17 cellular contexts compared by ENCODE assay signal in the genomic region with DNA sequence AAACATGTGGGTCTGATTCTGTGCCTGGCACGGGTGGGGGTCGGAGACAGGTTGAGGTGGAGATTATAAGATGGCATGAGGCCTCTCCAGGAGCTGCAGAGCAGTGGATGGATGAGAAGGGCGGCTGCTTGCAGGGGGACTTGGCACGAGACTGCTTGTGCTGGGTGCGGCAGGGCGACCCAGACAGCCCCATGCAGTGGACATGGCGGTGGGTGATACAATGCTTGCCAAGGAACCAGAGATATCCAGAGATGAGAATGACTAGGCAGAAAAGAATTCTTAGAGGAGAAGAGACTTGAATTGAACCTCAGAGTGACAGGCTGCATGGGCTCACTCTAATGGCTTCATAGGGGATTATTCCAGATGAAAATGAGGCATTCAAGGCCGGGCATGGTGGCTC.
DNase-seq lines count a peak whose midpoint lies in the region; ATAC-seq and TF ChIP-seq lines count a peak whose summit lies in the region.
"Had no signal": no experiment of that assay in that cellular context is flagged by ENCODE, and none has a peak within 500 bp of the region (broad histone marks: within the 10 kb centered on the region; RNA-seq: fewer than 3 reads in every experiment).

No MANE protein-coding gene starts in this region.

- no peak overlapping the region for H2BK15ac ChIP-seq in mesenchymal stem cell (ENCODE audit: low read depth, poor library complexity, severe bottlenecking)

- no peak overlapping the region for H3K23ac ChIP-seq in mesenchymal stem cell (ENCODE audit: low read length in 2 of 2)

- no peak overlapping the region for H2BK12ac ChIP-seq in mesenchymal stem cell (ENCODE audit: low read length in 2 of 2)

- H3K4me3 ChIP-seq in mesenchymal stem cell (ENCODE audit: insufficient read depth in 1 of 2, low read depth in 1 of 2, low read length in 2 of 2), result no peak overlapping the region
- H3K4me3 ChIP-seq in thoracic aorta, result no peak overlapping the region
- H3K4me3 ChIP-seq: BLaER1 treated with 17β-estradiol and CSF1 and Interleukin-3, amounts not matched to agents 10 nM and 100 nM; SJSA1 had no signal

- H3K14ac ChIP-seq in mesenchymal stem cell (ENCODE audit: low read length in 2 of 2), result no peak overlapping the region

- H3K36me3 Mint-ChIP-seq in T-helper 17 cell (ENCODE audit: low read depth), result no peaks in the 10 kb centered on the region

- H3K9ac ChIP-seq in mesenchymal stem cell (ENCODE audit: low read length), result peak overlapping the region; percentile 58

- no peak for ATAC-seq in T-helper 17 cell
- ATAC-seq in thoracic aorta (ENCODE audit: insufficient number of reproducible peaks, low FRiP score, low read depth), result no peak
- ATAC-seq in GM18870 (IDR thresholded peaks at IDR 0.05; ENCODE audit: unreplicated experiment), result no peak

- H3K27ac ChIP-seq in cingulate gyrus (ENCODE audit: low read depth, low read length), result peak overlapping the region; percentile 83
- no peak overlapping the region for H3K27ac ChIP-seq in mesenchymal stem cell (ENCODE audit: low read length, poor library complexity, severe bottlenecking)
- peak overlapping the region; percentile 90 to 97 for H3K27ac ChIP-seq in thoracic aorta
- H3K27ac ChIP-seq: SJSA1 had no signal

- H2BK5ac ChIP-seq in mesenchymal stem cell (ENCODE audit: low read depth, low read length, poor library complexity, severe bottlenecking), result no peak overlapping the region

- no peak overlapping the region for H2AFZ ChIP-seq in mesenchymal stem cell (ENCODE audit: low read depth, low read length)

- H4K91ac ChIP-seq in mesenchymal stem cell (ENCODE audit: low read length), result no peak overlapping the region

- H3K4me3 Mint-ChIP-seq in T-helper 17 cell, result no peak overlapping the region

- peaks cover 5% of the 10 kb centered on the region for H3K4me1 Mint-ChIP-seq in T-helper 17 cell

- H2BK120ac ChIP-seq in mesenchymal stem cell (ENCODE audit: low read depth, low read length), result no peak overlapping the region

- no peak overlapping the region for H2AK5ac ChIP-seq in mesenchymal stem cell (ENCODE audit: low read length, severe bottlenecking)

- H3K4me1 ChIP-seq in mesenchymal stem cell (ENCODE audit: control insufficient read depth, insufficient read depth, low read depth, low read length) (peaks cover 5% of the 10 kb centered on the region), thoracic aorta (ENCODE audit: control insufficient read depth in 1 of 2, low read depth in 2 of 2) (peaks cover 31 to 61% of the 10 kb centered on the region in 2 donors)
- H3K4me1 ChIP-seq: SJSA1 had no signal

- peaks cover 9% of the 10 kb centered on the region for H3K79me1 ChIP-seq in mesenchymal stem cell (replicated peaks; ENCODE audit: low read length, poor library complexity, severe bottlenecking)

- WGBS in mesenchymal stem cell, result 96% methylated on average over 8 of the region's 8 CpGs

- DNase-seq in T-helper 17 cell (no peak), mesenchymal stem cell (no peak), thoracic aorta (ENCODE audit: low spot score) (no peak), 8988T (no peak)
- DNase-seq in stimulated activated naive CD4-positive, alpha-beta T cell (lab: John Stamatoyannopoulos, UW), result no peak
- DNase-seq: activated CD4-positive, alpha-beta T cell treated with anti-CD3 and anti-CD28 coated beads for 4 hours; activated CD8-positive, alpha-beta memory T cell treated with anti-CD3 and anti-CD28 coated beads, Interleukin-2, amount 50 U/mL, for 4 hours; activated naive CD4-positive, alpha-beta T cell treated with Interleukin-2 at 50 U/mL for 16 hours; central memory CD4-positive, alpha-beta T cell; DMS153; NCI-H1436 treated with DMSO at 0.1 percent for 48 hours; NCI-H2227 treated with DMSO at 0.1 percent for 48 hours; T1000 had no signal

- no peak overlapping the region for H3K4me2 ChIP-seq in mesenchymal stem cell (ENCODE audit: low read length, poor library complexity, severe bottlenecking)
- H3K4me2 ChIP-seq: BLaER1 treated with 17β-estradiol and CSF1 and Interleukin-3, amounts not matched to agents 10 nM and 100 nM had no signal

- no peaks in the 10 kb centered on the region for H3K27me3 Mint-ChIP-seq in T-helper 17 cell

- H3K9me3 ChIP-seq in T-helper 17 cell (ENCODE audit: control insufficient read depth, low read length, poor library complexity, severe bottlenecking), result no peaks in the 10 kb centered on the region
- no peaks in the 10 kb centered on the region for H3K9me3 ChIP-seq in mesenchymal stem cell (ENCODE audit: control insufficient read depth, low read length)
- no peaks in the 10 kb centered on the region for H3K9me3 ChIP-seq in thoracic aorta
- H3K9me3 ChIP-seq: BLaER1 treated with 17β-estradiol and CSF1 and Interleukin-3, amounts not matched to agents 10 nM and 100 nM; SJSA1 had no signal

- H3K27me3 ChIP-seq in mesenchymal stem cell (ENCODE audit: control insufficient read depth in 1 of 2, insufficient read depth in 1 of 2, low read length in 2 of 2), result no peaks in the 10 kb centered on the region
- no peaks in the 10 kb centered on the region for H3K27me3 ChIP-seq in thoracic aorta (replicated peaks; ENCODE audit: insufficient read depth)
- H3K27me3 ChIP-seq: BLaER1 treated with 17β-estradiol and CSF1 and Interleukin-3, amounts not matched to agents 10 nM and 100 nM; SJSA1 had no signal

- no peak overlapping the region for H3K4ac ChIP-seq in mesenchymal stem cell (ENCODE audit: low read depth in 1 of 2, low read length in 2 of 2)

- H3K36me3 ChIP-seq in mesenchymal stem cell (ENCODE audit: control insufficient read depth in 1 of 2, insufficient read depth in 2 of 2, low read depth in 1 of 2, low read length in 2 of 2) (peaks cover 12 to 34% of the 10 kb centered on the region in 2 experiments), thoracic aorta (no peaks in the 10 kb centered on the region)

- no peak overlapping the region for H3K18ac ChIP-seq in mesenchymal stem cell (ENCODE audit: low read depth in 1 of 2, low read length in 2 of 2)

- peak overlapping the region; percentile 37 for H3K27ac Mint-ChIP-seq in T-helper 17 cell

- no peak for TF ChIP-seq CTCF in thoracic aorta (IDR thresholded peaks at IDR 0.05)

- H4K8ac ChIP-seq in mesenchymal stem cell (ENCODE audit: low read length), result no peak overlapping the region
